1 cellular context compared by ENCODE assay signal in genomic region chr16:47036201-47036600, GRCh38.
TF ChIP-seq lines count a peak whose summit lies in the region.

No MANE protein-coding gene starts in this region.

TF ChIP-seq in HEK293, 187 proteins besides CTCF, POLR2A, EP300 and RAD21 (continued from another document):
- TF ChIP-seq SP3 (tag by site-specific recombination; IDR thresholded peaks at IDR 0.05): no peak
